ENCODE assay signal across 25 cellular contexts in the genomic region with DNA sequence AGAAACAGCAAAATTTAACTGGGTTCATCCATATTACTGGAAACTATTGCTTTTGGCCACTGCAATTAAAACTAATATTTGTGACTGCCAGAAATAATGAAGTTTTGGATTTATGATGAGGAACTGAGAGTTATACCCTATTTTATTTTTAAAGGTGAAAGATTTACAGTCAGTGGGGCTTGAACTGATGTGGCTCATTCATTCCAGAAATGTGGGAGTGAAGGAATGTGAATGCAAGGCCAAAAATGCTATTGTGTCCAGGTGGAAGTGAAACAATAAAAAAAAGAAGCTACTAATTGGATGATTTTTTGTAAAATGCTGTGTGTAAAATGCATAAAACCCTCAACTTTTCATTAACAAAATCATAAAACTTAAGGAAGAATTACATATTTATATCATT.
"Had no signal": no experiment of that assay in that cellular context is flagged by ENCODE, and none has a peak within 500 bp of the region (broad histone marks: within the 10 kb centered on the region; RNA-seq: fewer than 3 reads in every experiment).

No MANE protein-coding gene starts in this region.

- H3K27me3 ChIP-seq: esophagus squamous epithelium, gastrocnemius medialis, neutrophil, pancreas, right lobe of liver, tibial nerve, upper lobe of left lung had no signal

- H3K36me3 ChIP-seq: esophagus squamous epithelium, gastrocnemius medialis, neutrophil, pancreas, right lobe of liver, thoracic aorta, tibial nerve, upper lobe of left lung had no signal

- H3K4me3 Mint-ChIP-seq: effector memory CD8-positive, alpha-beta T cell; memory B cell; natural killer cell; neural crest cell; stimulated activated naive B cell treated with anti-CD40 and anti-IgM and Interleukin-4, amounts not matched to agents 10 μg/mL and 1 μg/mL and 100 μg/mL, for 72 hours; stimulated activated naive CD8-positive, alpha-beta T cell treated with anti-CD3 and anti-CD28 coated beads, Interleukin-15, Interleukin-2, amounts not matched to agents 100 ng/mL and 50 ng/mL, for 24 hours had no signal

- H3K9me3 ChIP-seq: esophagus squamous epithelium, neutrophil, pancreas had no signal

- H3K4me1 Mint-ChIP-seq: memory B cell; natural killer cell; stimulated activated naive B cell treated with anti-CD40 and anti-IgM and Interleukin-4, amounts not matched to agents 10 μg/mL and 1 μg/mL and 100 μg/mL, for 72 hours had no signal

- H3K27ac Mint-ChIP-seq: effector memory CD8-positive, alpha-beta T cell; memory B cell; natural killer cell; stimulated activated naive B cell treated with anti-CD40 and anti-IgM and Interleukin-4, amounts not matched to agents 10 μg/mL and 1 μg/mL and 100 μg/mL, for 72 hours; stimulated activated naive CD8-positive, alpha-beta T cell treated with anti-CD3 and anti-CD28 coated beads, Interleukin-15, Interleukin-2, amounts not matched to agents 100 ng/mL and 50 ng/mL, for 24 hours had no signal

- DNase-seq: dermis blood vessel endothelial cell; effector memory CD8-positive, alpha-beta T cell; erythroblast; esophagus squamous epithelium; foreskin fibroblast; gastrocnemius medialis; head of caudate nucleus; natural killer cell; pancreas; right lobe of liver; small intestine; stimulated activated CD4-positive, alpha-beta T cell treated with anti-CD3 and anti-CD28 coated beads, Interleukin-15, amount 100 ng/mL, for 24 hours; stimulated activated CD4-positive, alpha-beta T cell treated with anti-CD3 and anti-CD28 coated beads, Interleukin-2, amount 100 ng/mL, for 48 hours; stimulated activated naive B cell treated with anti-CD40 and anti-IgM and Interleukin-4, amounts not matched to agents 10 μg/mL and 1 μg/mL and 100 μg/mL, for 72 hours; upper lobe of left lung had no signal

- FAIRE-seq: keratinocyte, urothelium cell line had no signal

- H3K27me3 Mint-ChIP-seq: effector memory CD8-positive, alpha-beta T cell; memory B cell; stimulated activated naive B cell treated with anti-CD40 and anti-IgM and Interleukin-4, amounts not matched to agents 10 μg/mL and 1 μg/mL and 100 μg/mL, for 72 hours; stimulated activated naive CD8-positive, alpha-beta T cell treated with anti-CD3 and anti-CD28 coated beads, Interleukin-15, Interleukin-2, amounts not matched to agents 100 ng/mL and 50 ng/mL, for 24 hours had no signal

- H3K36me3 Mint-ChIP-seq: memory B cell; natural killer cell; stimulated activated naive B cell treated with anti-CD40 and anti-IgM and Interleukin-4, amounts not matched to agents 10 μg/mL and 1 μg/mL and 100 μg/mL, for 72 hours had no signal

- H3K27ac ChIP-seq: coronary artery, esophagus squamous epithelium, gastrocnemius medialis, neutrophil, pancreas, right lobe of liver, thoracic aorta, tibial nerve, upper lobe of left lung had no signal

- H3K4me3 ChIP-seq: coronary artery, esophagus squamous epithelium, gastrocnemius medialis, lung, pancreas, right lobe of liver, thoracic aorta, tibial nerve, upper lobe of left lung had no signal

- H3K4me1 ChIP-seq: esophagus squamous epithelium, gastrocnemius medialis, pancreas, right lobe of liver, upper lobe of left lung had no signal
